8 cellular contexts compared by ENCODE assay signal in genomic region chr2:65057391-65058052, GRCh38. TPM values are rescaled to one million over a fixed set of nuclear protein-coding genes. Genes with fewer than 3 reads are reported as not detected.
DNase-seq lines count a peak whose midpoint lies in the region; ATAC-seq and TF ChIP-seq lines count a peak whose summit lies in the region.

No MANE protein-coding gene starts in this region.

- peak; percentile 24 for ATAC-seq in HG03460 (IDR thresholded peaks at IDR 0.05; ENCODE audit: unreplicated experiment)
- ATAC-seq in RWPE2 (ENCODE audit: low read depth) = no peak
- ATAC-seq in GM21447 (IDR thresholded peaks at IDR 0.05; ENCODE audit: unreplicated experiment) = no peak

- peak overlapping the region; percentile 90 for H3K4me3 Mint-ChIP-seq in MCF 10A (ENCODE audit: unreplicated experiment)

- peaks cover 15% of the 10 kb centered on the region for H3K4me1 Mint-ChIP-seq in MCF 10A (ENCODE audit: insufficient read depth, unreplicated experiment)

- H3K27ac ChIP-seq in RWPE2 (ENCODE audit: poor library complexity, severe bottlenecking) (peak overlapping the region; percentile 7), substantia nigra (ENCODE audit: low read depth, low read length, poor library complexity, severe bottlenecking) (peak overlapping the region; percentile 79)

- DNase-seq in GM13977 (ENCODE audit: low spot score) (peak; percentile 75), RWPE2 (ENCODE audit: low spot score) (no peak), MCF 10A (ENCODE audit: unreplicated experiment) (peak; percentile 66), lung microvascular endothelial cell (ENCODE audit: low read depth in 2 of 2) (peak; percentile 78 to 85), substantia nigra (lab: John Stamatoyannopoulos, UW) (no peak), superior temporal gyrus (ENCODE audit: extremely low spot score) (no peak)

- BruUV-seq in MCF 10A (replicated peaks; lab: Mats Ljungman, UMichigan) = TSS peak; percentile 42

- intact Hi-C loops in MCF 10A (cut with micrococcal nuclease) = loop anchor here (2.0 to 5.0 kb wide), 2 partner anchors 110 to 129 kb away; no protein-coding TSS in a partner anchor

- peak overlapping the region; percentile 41 for H3K27ac Mint-ChIP-seq in MCF 10A (ENCODE audit: low read depth, unreplicated experiment)

- no peaks in the 10 kb centered on the region for H3K36me3 Mint-ChIP-seq in MCF 10A (ENCODE audit: insufficient read depth, unreplicated experiment)

- CTCF ChIA-PET in MCF 10A (lab: Yijun Ruan, JAX) = interaction anchor here (0.6 to 1.5 kb wide), 7 partner anchors 8 to 516 kb away, joined by 3 to 9 read pairs (median 3); no protein-coding TSS in a partner anchor

- no peaks in the 10 kb centered on the region for H3K27me3 ChIP-seq in RWPE2 (ENCODE audit: insufficient read depth, poor library complexity, severe bottlenecking)

- no peaks in the 10 kb centered on the region for H3K36me3 ChIP-seq in RWPE2 (ENCODE audit: low read depth)

- H3K27me3 Mint-ChIP-seq in MCF 10A (ENCODE audit: insufficient read depth, unreplicated experiment) = no peaks in the 10 kb centered on the region

- in situ Hi-C loops in GM13977 (cut with MboI; ENCODE audit: low pct_unique_long_range_greater_than_20kb, low sequenced_read_pairs, unreplicated experiment) = loop anchor here (10.0 kb wide), 1 partner anchor 117 kb away; no protein-coding TSS in a partner anchor

- H3K4me1 ChIP-seq in RWPE2 (ENCODE audit: insufficient read depth, poor library complexity, severe bottlenecking) = peaks cover 7% of the 10 kb centered on the region

- TF ChIP-seq CTCF in GM13977 (IDR thresholded peaks at IDR 0.05; ENCODE audit: extremely low read depth, insufficient read depth, missing control alignments) (no peak), RWPE2 (IDR thresholded peaks at IDR 0.05; ENCODE audit: poor library complexity, severe bottlenecking) (no peak), MCF 10A (IDR thresholded peaks at IDR 0.05; ENCODE audit: unreplicated experiment) (no peak)

- POLR2A ChIA-PET in MCF 10A (lab: Yijun Ruan, JAX) = interaction anchor here (0.7 to 5.2 kb wide), 10 partner anchors 8 to 516 kb away, joined by 3 to 72 read pairs (median 6); partner anchors contain the start of genes ACTR2 and RAB1A

- no peaks in the 10 kb centered on the region for H3K9me3 Mint-ChIP-seq in MCF 10A (ENCODE audit: unreplicated experiment)

- no peaks in the 10 kb centered on the region for H3K9me3 ChIP-seq in RWPE2 (ENCODE audit: severe bottlenecking)

- peak overlapping the region; percentile 71 for H3K4me3 ChIP-seq in RWPE2 (ENCODE audit: severe bottlenecking)

RNA-seq across cellular contexts. Expression of gene CEP68, which starts 1.3 kb away (rescaled TPM):
- 5.4 and 7.2 TPM in 2 replicates for total RNA-seq in MCF 10A (2022)
- total RNA-seq in lung microvascular endothelial cell = 30.8 and 32.3 TPM in 2 replicates

Comparison
In these comparisons a context has a peak if more than half of its experiments do, and no peak if none do; other contexts are left out.
1. DNase-seq: peak in GM13977 (single experiment), MCF 10A (single experiment) and lung microvascular endothelial cell (2 of 2); none in RWPE2 (single experiment), substantia nigra (0 of 49) and superior temporal gyrus (single experiment).